In the genomic region with DNA sequence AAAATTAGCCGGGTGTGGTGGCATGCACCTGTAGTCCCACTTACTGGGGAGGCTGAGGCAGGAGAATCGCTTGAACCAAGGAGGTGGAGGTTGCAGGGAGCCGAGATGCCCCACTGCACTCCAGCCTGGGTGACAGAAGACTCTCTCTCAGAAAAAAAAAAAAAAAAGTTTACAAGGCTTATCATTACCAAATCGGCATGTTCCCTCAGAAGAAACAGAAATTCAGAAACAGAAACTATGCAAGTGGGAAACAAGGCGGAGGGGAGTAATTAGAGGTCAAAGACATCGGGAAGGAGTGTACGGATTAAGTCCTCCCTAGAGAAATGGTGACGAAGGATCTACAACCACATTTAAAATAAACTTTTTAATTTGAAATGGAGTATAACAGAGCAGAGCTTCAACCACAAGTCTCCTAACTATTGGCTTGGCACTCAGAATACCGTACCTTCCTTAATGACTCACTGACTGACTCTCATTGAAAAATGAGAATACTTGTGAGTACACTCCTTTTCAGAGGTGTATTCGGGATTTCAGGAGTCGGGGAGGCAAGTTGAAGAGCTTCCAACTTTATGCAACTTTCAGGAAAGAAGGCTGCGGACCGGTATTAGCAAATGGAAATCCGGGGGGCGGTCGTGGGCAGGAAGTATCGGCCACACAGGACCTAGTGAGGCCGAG, we compare ENCODE assay signal across 1 cellular context.
TF ChIP-seq lines count a peak whose summit lies in the region.

No MANE protein-coding gene starts in this region.

TF ChIP-seq in HEK293, 187 proteins besides CTCF, POLR2A, EP300 and RAD21 (continued from another document):
- TF ChIP-seq, protein P1, sequence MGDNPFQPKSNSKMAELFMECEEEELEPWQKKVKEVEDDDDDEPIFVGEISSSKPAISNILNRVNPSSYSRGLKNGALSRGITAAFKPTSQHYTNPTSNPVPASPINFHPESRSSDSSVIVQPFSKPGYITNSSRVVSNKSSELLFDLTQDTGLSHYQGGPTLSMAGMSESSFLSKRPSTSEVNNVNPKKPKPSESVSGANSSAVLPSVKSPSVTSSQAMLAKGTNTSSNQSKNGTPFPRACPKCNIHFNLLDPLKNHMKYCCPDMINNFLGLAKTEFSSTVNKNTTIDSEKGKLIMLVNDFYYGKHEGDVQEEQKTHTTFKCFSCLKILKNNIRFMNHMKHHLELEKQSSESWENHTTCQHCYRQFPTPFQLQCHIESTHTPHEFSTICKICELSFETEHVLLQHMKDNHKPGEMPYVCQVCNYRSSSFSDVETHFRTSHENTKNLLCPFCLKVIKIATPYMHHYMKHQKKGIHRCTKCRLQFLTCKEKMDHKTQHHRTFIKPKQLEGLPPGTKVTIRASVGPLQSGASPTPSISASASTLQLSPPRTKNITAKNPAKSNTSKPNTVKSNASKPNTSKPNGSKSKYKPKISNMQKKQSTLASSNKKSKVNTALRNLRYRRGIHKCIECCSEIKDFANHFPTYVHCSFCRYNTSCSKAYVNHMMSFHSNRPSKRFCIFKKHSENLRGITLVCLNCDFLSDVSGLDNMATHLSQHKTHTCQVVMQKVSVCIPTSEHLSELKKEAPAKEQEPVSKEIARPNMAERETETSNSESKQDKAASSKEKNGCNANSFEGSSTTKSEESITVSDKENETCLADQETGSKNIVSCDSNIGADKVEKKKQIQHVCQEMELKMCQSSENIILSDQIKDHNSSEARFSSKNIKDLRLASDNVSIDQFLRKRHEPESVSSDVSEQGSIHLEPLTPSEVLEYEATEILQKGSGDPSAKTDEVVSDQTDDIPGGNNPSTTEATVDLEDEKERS (tag by site-specific recombination; IDR thresholded peaks at IDR 0.05): no peak
